17 cellular contexts compared by ENCODE assay signal in the genomic region with DNA sequence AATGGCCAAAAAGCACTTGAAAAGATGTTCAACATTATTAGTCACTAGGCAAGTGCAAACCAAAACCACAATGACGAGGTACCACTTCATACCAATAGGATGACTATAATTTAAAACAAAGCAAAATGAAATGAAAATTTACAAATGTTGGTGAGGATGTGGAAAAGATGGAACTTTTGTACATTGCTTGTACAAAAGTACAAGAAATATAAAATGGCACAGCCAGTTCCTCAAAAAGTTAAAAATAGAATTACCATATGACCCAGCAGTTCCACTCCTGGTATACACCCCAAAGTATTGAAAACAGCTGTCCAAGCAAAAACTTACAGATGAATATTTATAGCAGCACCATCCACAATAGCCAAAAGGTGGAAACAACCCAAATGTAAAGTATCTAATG.
DNase-seq lines count a peak whose midpoint lies in the region; ATAC-seq, FAIRE-seq and TF ChIP-seq lines count a peak whose summit lies in the region.
"Had no signal": no experiment of that assay in that cellular context is flagged by ENCODE, and none has a peak within 500 bp of the region (broad histone marks: within the 10 kb centered on the region; RNA-seq: fewer than 3 reads in every experiment).

No MANE protein-coding gene starts in this region.

- no peak overlapping the region for H3K4me3 ChIP-seq in A549
- H3K4me3 ChIP-seq in HFF-Myc (replicated peaks; ENCODE audit: low read depth, low read length) = no peak overlapping the region
- H3K4me3 ChIP-seq in foreskin fibroblast (ENCODE audit: low read depth in 1 of 2, low read length in 2 of 2) = no peak overlapping the region
- H3K4me3 ChIP-seq in stomach = no peak overlapping the region
- H3K4me3 ChIP-seq: ascending aorta, GM12878, lung, spleen had no signal

- TF ChIP-seq CTCF in A549 (IDR thresholded peaks at IDR 0.05) (no peak), HFF-Myc (IDR thresholded peaks at IDR 0.05; ENCODE audit: low read depth, low read length, missing control alignments) (no peak), foreskin fibroblast (IDR thresholded peaks at IDR 0.05; ENCODE audit: low read depth, low read length) (no peak), stomach (IDR thresholded peaks at IDR 0.05) (no peak)

- TF ChIP-seq EP300 in A549 (IDR thresholded peaks at IDR 0.05) (no peak), stomach (IDR thresholded peaks at IDR 0.05) (no peak)

- peak; percentile 63 for FAIRE-seq in A549 (lab: Jason Lieb, UNC)
- FAIRE-seq: GM12878 had no signal

- WGBS in A549 (ENCODE audit: missing lambda C conversion rate) = 44% methylated on average over 1 of the region's 1 CpG
- WGBS in stomach, 5 donors = 71 to 82% (median 80%) methylated on average over 1 of the region's 1 CpG

- H3K9me3 ChIP-seq in A549 (no peaks in the 10 kb centered on the region; the same call in 2 of the 3 replicates), stomach (peaks cover 0 to 6% (median 3%) of the 10 kb centered on the region in 4 donors)
- H3K9me3 ChIP-seq: ascending aorta had no signal

- CTCF ChIA-PET in A549 (lab: Yijun Ruan, JAX) = interaction anchor here (1.3 to 3.6 kb wide), 4 partner anchors 10 to 252 kb away, joined by 3 to 22 read pairs (median 4); no protein-coding TSS in a partner anchor

- no peak overlapping the region for H3K4me2 ChIP-seq in A549

- H3K4me1 ChIP-seq in A549 = no peaks in the 10 kb centered on the region
- no peaks in the 10 kb centered on the region for H3K4me1 ChIP-seq in stomach
- H3K4me1 ChIP-seq: ascending aorta, spleen had no signal

- intact Hi-C loops in stomach (cut with DNase I; ENCODE audit: low total_unique reads) = no loop called here

- H3K27ac ChIP-seq in A549 (no peak overlapping the region), stomach (no peak overlapping the region)
- H3K27ac ChIP-seq: ascending aorta, spleen had no signal

- ATAC-seq in A549 (no peak), HG02885 (IDR thresholded peaks at IDR 0.05; ENCODE audit: poor library complexity, unreplicated experiment) (no peak)
- ATAC-seq: GM12878 had no signal

- no peaks in the 10 kb centered on the region for H3K36me3 ChIP-seq in stomach
- H3K36me3 ChIP-seq: ascending aorta, spleen had no signal

- DNase-seq in A549 (ENCODE audit: low read depth in 1 of 2, low spot score in 1 of 2) = no peak
- DNase-seq in HFF-Myc (ENCODE audit: extremely low read depth, low read depth) = peak; percentile 53
- DNase-seq in amniotic epithelial cell (ENCODE audit: low read depth) = peak; percentile 90
- peak; percentile 86 to 91 for DNase-seq in foreskin fibroblast
- DNase-seq in SHP77 treated with DMSO at 0.1 percent for 48 hours (lab: John Stamatoyannopoulos, UW) = no peak
- DNase-seq in T-helper 9 cell = no peak
- no peak for DNase-seq in stomach
- DNase-seq: activated CD4-positive, alpha-beta T cell treated with anti-CD3 and anti-CD28 coated beads for 4 hours; AML-193; NCI-H1417 treated with DMSO at 0.1 percent for 48 hours; OCI-M1; T-helper 1 cell had no signal

- TF ChIP-seq POLR2A in A549 (IDR thresholded peaks at IDR 0.05; ENCODE audit: low read length) = no peak
- TF ChIP-seq POLR2A in stomach (IDR thresholded peaks at IDR 0.05) = no peak

- TF ChIP-seq RAD21 in A549 (conservative IDR thresholded peaks at IDR 0.05 in 1 of 2, IDR thresholded peaks at IDR 0.05 in 1 of 2) = no peak

- H3K27me3 ChIP-seq in stomach = no peaks in the 10 kb centered on the region
- H3K27me3 ChIP-seq: ascending aorta, spleen had no signal

- POLR2A ChIA-PET in A549 (lab: Yijun Ruan, JAX) = no interaction called here

TF ChIP-seq in A549, 52 proteins besides CTCF, POLR2A, EP300 and RAD21:
- TF ChIP-seq EHF (CRISPR knock-in tag; IDR thresholded peaks at IDR 0.05) = no peak
- TF ChIP-seq MAFK (IDR thresholded peaks at IDR 0.05; ENCODE audit: partially characterized antibody) = peak; percentile 26
TF ChIP-seq in A549: peak in this region for 1.

Comparison
In these comparisons a context has a peak if more than half of its experiments do, and no peak if none do; other contexts are left out.
1. DNase-seq: peak in HFF-Myc (single experiment), amniotic epithelial cell (single experiment) and foreskin fibroblast (2 of 2); none in A549 (0 of 2), SHP77 treated with DMSO at 0.1 percent for 48 hours (single experiment), T-helper 9 cell (single experiment) and stomach (single experiment).